Comparison of ENCODE assay signal across 29 cellular contexts in genomic region chr2:204913312-204913711, GRCh38.
"Had no signal": no experiment of that assay in that cellular context is flagged by ENCODE, and none has a peak within 500 bp of the region (broad histone marks: within the 10 kb centered on the region; RNA-seq: fewer than 3 reads in every experiment).

No MANE protein-coding gene starts in this region.

- H3K27ac ChIP-seq: left lung, neural progenitor cell, neutrophil, right atrium auricular region, right lobe of liver, tibial nerve, uterus had no signal

- H3K36me3 Mint-ChIP-seq: mesothelial cell of epicardium; naive B cell; natural killer cell; neural progenitor cell; stimulated activated memory B cell treated with anti-CD40 and anti-IgM and Interleukin-4, amounts not matched to agents 10 μg/mL and 1 μg/mL and 100 μg/mL, for 72 hours had no signal

- H3K27me3 Mint-ChIP-seq: naive B cell; progenitor cell of endocrine pancreas; stimulated activated memory B cell treated with anti-CD40 and anti-IgM and Interleukin-4, amounts not matched to agents 10 μg/mL and 1 μg/mL and 100 μg/mL, for 72 hours; stimulated activated naive CD8-positive, alpha-beta T cell treated with anti-CD3 and anti-CD28 coated beads, Interleukin-15, amount 100 ng/mL, for 72 hours; type B pancreatic cell had no signal

- H3K27ac Mint-ChIP-seq: immature natural killer cell; mesothelial cell of epicardium; naive B cell; natural killer cell; nephron progenitor cell; neural progenitor cell; progenitor cell of endocrine pancreas; stimulated activated memory B cell treated with anti-CD40 and anti-IgM and Interleukin-4, amounts not matched to agents 10 μg/mL and 1 μg/mL and 100 μg/mL, for 72 hours; stimulated activated naive CD8-positive, alpha-beta T cell treated with anti-CD3 and anti-CD28 coated beads, Interleukin-15, amount 100 ng/mL, for 72 hours; type B pancreatic cell had no signal

- H3K4me2 ChIP-seq: neural progenitor cell, smooth muscle cell had no signal

- H3K4me1 ChIP-seq: left lung, neural progenitor cell, right atrium auricular region, right lobe of liver, uterus had no signal

- H3K4me3 Mint-ChIP-seq: immature natural killer cell; mesothelial cell of epicardium; naive B cell; natural killer cell; nephron progenitor cell; neural progenitor cell; stimulated activated memory B cell treated with anti-CD40 and anti-IgM and Interleukin-4, amounts not matched to agents 10 μg/mL and 1 μg/mL and 100 μg/mL, for 72 hours; stimulated activated naive CD8-positive, alpha-beta T cell treated with anti-CD3 and anti-CD28 coated beads, Interleukin-15, amount 100 ng/mL, for 72 hours; type B pancreatic cell had no signal

- H3K36me3 ChIP-seq: left lung, neural progenitor cell, neutrophil, right atrium auricular region, right lobe of liver, tibial nerve, uterus had no signal

- DNase-seq: immature natural killer cell; kidney; left colon; left lung; mesendoderm; naive B cell; natural killer cell; nephron progenitor cell; occipital lobe; right lobe of liver; stimulated activated CD4-positive, alpha-beta T cell treated with anti-CD3 and anti-CD28 coated beads, Interleukin-1b, Interleukin-23, amount 100 ng/mL, for 48 hours; stimulated activated CD4-positive, alpha-beta T cell treated with anti-CD3 and anti-CD28 coated beads, Interleukin-2, amount 100 ng/mL, for 48 hours; stimulated activated CD4-positive, alpha-beta T cell treated with anti-CD3 and anti-CD28 coated beads, Interleukin-4, amount 100 ng/mL, for 4 hours; stimulated activated CD8-positive, alpha-beta memory T cell treated with anti-CD3 and anti-CD28 coated beads, Interleukin-4, amount 100 ng/mL, for 48 hours; stimulated activated naive CD4-positive, alpha-beta T cell treated with Interleukin-2 at 50 U/mL for 16 hours; stimulated activated naive CD8-positive, alpha-beta T cell treated with anti-CD3 and anti-CD28 coated beads, Interleukin-15, amount 100 ng/mL, for 72 hours; substantia nigra; uterus had no signal

- ATAC-seq: left colon; left lung; natural killer cell; right lobe of liver; stimulated activated memory B cell treated with anti-CD40 and anti-IgM and Interleukin-4, amounts not matched to agents 10 μg/mL and 1 μg/mL and 100 μg/mL, for 72 hours; stimulated activated naive CD8-positive, alpha-beta T cell treated with anti-CD3 and anti-CD28 coated beads, Interleukin-15, amount 100 ng/mL, for 72 hours had no signal

- H3K4me3 ChIP-seq: left lung, lung, neural progenitor cell, right atrium auricular region, right lobe of liver, smooth muscle cell, tibial nerve, uterus had no signal

- H2AFZ ChIP-seq: neural progenitor cell had no signal

- H3K9ac ChIP-seq: neural progenitor cell had no signal

- H3K27me3 ChIP-seq: left lung, neural progenitor cell, neutrophil, right atrium auricular region, right lobe of liver, tibial nerve, uterus had no signal

- H3K9me3 ChIP-seq: left lung, neutrophil, right atrium auricular region, right lobe of liver, tibial nerve, uterus had no signal

- H3K9me3 Mint-ChIP-seq: mesothelial cell of epicardium; natural killer cell; nephron progenitor cell; neural progenitor cell; stimulated activated memory B cell treated with anti-CD40 and anti-IgM and Interleukin-4, amounts not matched to agents 10 μg/mL and 1 μg/mL and 100 μg/mL, for 72 hours had no signal

- FAIRE-seq: islet of Langerhans, kidney had no signal

- H3K4me1 Mint-ChIP-seq: immature natural killer cell; mesothelial cell of epicardium; naive B cell; natural killer cell; stimulated activated memory B cell treated with anti-CD40 and anti-IgM and Interleukin-4, amounts not matched to agents 10 μg/mL and 1 μg/mL and 100 μg/mL, for 72 hours; stimulated activated naive CD8-positive, alpha-beta T cell treated with anti-CD3 and anti-CD28 coated beads, Interleukin-15, amount 100 ng/mL, for 72 hours had no signal
